In genomic region chr1:153990468-153991150, GRCh38 we compare ENCODE assay signal across 8 cellular contexts. TPM values are rescaled to one million over a fixed set of nuclear protein-coding genes. Genes with fewer than 3 reads are reported as not detected.
A peak's percentile ranks its signal among the peaks of the same experiment; 100 is the strongest.
DNase-seq lines count a peak whose midpoint lies in the region; ATAC-seq, FAIRE-seq and TF ChIP-seq lines count a peak whose summit lies in the region.

TSS of gene RPS27 (plus strand) at chr1:153990762. CDS start at chr1:153990797, 35 bp downstream.

- no peak for TF ChIP-seq CTCF in OCI-LY1 (IDR thresholded peaks at IDR 0.05; ENCODE audit: low read length)

- peak; percentile 73 for ATAC-seq in GM21381 (IDR thresholded peaks at IDR 0.05; ENCODE audit: unreplicated experiment)

- H3K27me3 ChIP-seq in HUES64 (ENCODE audit: insufficient read depth, low read length): no peaks in the 10 kb centered on the region
- H3K27me3 ChIP-seq in OCI-LY1 (ENCODE audit: insufficient read depth, low read length): no peaks in the 10 kb centered on the region

- DNase-seq in COR-L47 (lab: John Stamatoyannopoulos, UW): peak; percentile 95
- DNase-seq in activated CD8-positive, alpha-beta memory T cell treated with anti-CD3 and anti-CD28 coated beads, Interleukin-2, amount 50 U/mL, for 4 hours: peak; percentile 78
- DNase-seq in stimulated activated CD8-positive, alpha-beta memory T cell treated with anti-CD3 and anti-CD28 coated beads, Interleukin-15, amount 100 ng/mL, for 48 hours (ENCODE audit: low read depth in 2 of 2): peak; percentile 75 to 78

- H3K27ac ChIP-seq in HUES64 (ENCODE audit: low read depth, low read length) (peak within 1 kb of the TSS; percentile 95), OCI-LY1 (ENCODE audit: low read depth, low read length, poor library complexity, severe bottlenecking) (peak within 1 kb of the TSS; percentile 70), mesodermal cell (ENCODE audit: low read depth, low read length, severe bottlenecking) (peak within 1 kb of the TSS; percentile 87)

- FAIRE-seq in endometrium (lab: Jason Lieb, UNC): peak; percentile 87

- WGBS in HUES64: under 1% methylated on average over 36 of the region's 36 CpGs
- 0% methylated on average over 20 to 29 of the region's 36 CpGs for WGBS in mesodermal cell (ENCODE audit: insufficient coverage in 2 of 2), 2 experiments

- H3K4me2 ChIP-seq in OCI-LY1 (ENCODE audit: low read length): peak within 1 kb of the TSS; percentile 85

- H3K9me3 ChIP-seq in HUES64 (ENCODE audit: insufficient read depth, low read depth, low read length): no peaks in the 10 kb centered on the region
- H3K9me3 ChIP-seq in OCI-LY1 (ENCODE audit: low read length): no peaks in the 10 kb centered on the region
- H3K9me3 ChIP-seq in mesodermal cell (ENCODE audit: control insufficient read depth, low read length): no peaks in the 10 kb centered on the region

- no peaks in the 10 kb centered on the region for H4K20me1 ChIP-seq in OCI-LY1 (ENCODE audit: insufficient read depth, low read length)

- peak within 1 kb of the TSS; percentile 91 for H3K4me3 ChIP-seq in HUES64 (ENCODE audit: low read length)
- H3K4me3 ChIP-seq in OCI-LY1 (ENCODE audit: low read depth, low read length, poor library complexity, severe bottlenecking): peak within 1 kb of the TSS; percentile 87
- H3K4me3 ChIP-seq in mesodermal cell (ENCODE audit: extremely low read depth, insufficient read depth, low read length, poor library complexity, severe bottlenecking): peak within 1 kb of the TSS; percentile 71

- H3K4me1 ChIP-seq in HUES64 (ENCODE audit: insufficient read depth, low read length): peaks cover 6% of the 10 kb centered on the region; the same call in 1 of the 2 replicates
- H3K4me1 ChIP-seq in OCI-LY1 (ENCODE audit: insufficient read depth, low read length, severe bottlenecking): peaks cover 40% of the 10 kb centered on the region
- H3K4me1 ChIP-seq in mesodermal cell (ENCODE audit: control insufficient read depth, insufficient read depth, low read length, poor library complexity, severe bottlenecking): peaks cover 8% of the 10 kb centered on the region

- H3K36me3 ChIP-seq in HUES64 (ENCODE audit: insufficient read depth, low read length) (peaks cover 44% of the 10 kb centered on the region), OCI-LY1 (ENCODE audit: insufficient read depth, low read length) (peaks cover 49% of the 10 kb centered on the region), mesodermal cell (ENCODE audit: control insufficient read depth, insufficient read depth, low read length) (peaks cover 41% of the 10 kb centered on the region)

- H3K9me2 ChIP-seq in OCI-LY1 (ENCODE audit: low read depth, low read length): no peaks in the 10 kb centered on the region

- 0 out of 2 replicates have a peak within 1 kb of the TSS, but pooled peaks have one; percentile 84 for H2AFZ ChIP-seq in OCI-LY1 (ENCODE audit: low read length)

- peak within 1 kb of the TSS; percentile 99 for H3K9ac ChIP-seq in HUES64 (ENCODE audit: low read depth, low read length)
- H3K9ac ChIP-seq in OCI-LY1 (ENCODE audit: low read length): peak within 1 kb of the TSS; percentile 89

- H3K79me2 ChIP-seq in OCI-LY1 (ENCODE audit: insufficient read depth, low read length): peaks cover 8% of the 10 kb centered on the region; the same call in 1 of the 2 replicates

- peaks cover 9% of the 10 kb centered on the region for H3F3A ChIP-seq in OCI-LY1 (ENCODE audit: insufficient read depth, low read length)

RNA-seq across cellular contexts. Expression of gene RPS27, which starts in this region (rescaled TPM):
- polyA plus RNA-seq in HUES64 (2013, experiment 1 of 2): 7,022 TPM
- polyA plus RNA-seq in HUES64 (2013, experiment 2 of 2): 7,214 TPM
- polyA plus RNA-seq in mesodermal cell (2013, experiment 1 of 2): 7,748 TPM
- polyA plus RNA-seq in mesodermal cell (2013, experiment 2 of 2): 6,762 TPM

Comparison
In these comparisons a context has a peak if more than half of its experiments do, and no peak if none do; other contexts are left out.
1. Peak in every context shown above with its lines: DNase-seq, ATAC-seq, H3K4me3 ChIP-seq and H3K27ac ChIP-seq.